5 cellular contexts compared by ENCODE assay signal in genomic region chr16:6148361-6148760, GRCh38.
"Had no signal": no experiment of that assay in that cellular context is flagged by ENCODE, and none has a peak within 500 bp of the region (broad histone marks: within the 10 kb centered on the region; RNA-seq: fewer than 3 reads in every experiment).

No MANE protein-coding gene starts in this region.

- H3K4me3 Mint-ChIP-seq: HFFc6, IgD-negative memory B cell had no signal

- H3K36me3 ChIP-seq: HAP-1 had no signal

- H3K27ac ChIP-seq: HL-60 had no signal

- H3K27ac Mint-ChIP-seq: HFFc6, IgD-negative memory B cell had no signal

- DNase-seq: HFFc6, KBM-7 had no signal

- H3K36me3 Mint-ChIP-seq: IgD-negative memory B cell had no signal

- H3K9me3 ChIP-seq: HAP-1 had no signal

- H3K4me1 Mint-ChIP-seq: IgD-negative memory B cell had no signal

- H3K27me3 Mint-ChIP-seq: IgD-negative memory B cell had no signal

- H3K4me1 ChIP-seq: HAP-1 had no signal

- H3K4me3 ChIP-seq: HAP-1 had no signal
